16 cellular contexts compared by ENCODE assay signal in the genomic region with DNA sequence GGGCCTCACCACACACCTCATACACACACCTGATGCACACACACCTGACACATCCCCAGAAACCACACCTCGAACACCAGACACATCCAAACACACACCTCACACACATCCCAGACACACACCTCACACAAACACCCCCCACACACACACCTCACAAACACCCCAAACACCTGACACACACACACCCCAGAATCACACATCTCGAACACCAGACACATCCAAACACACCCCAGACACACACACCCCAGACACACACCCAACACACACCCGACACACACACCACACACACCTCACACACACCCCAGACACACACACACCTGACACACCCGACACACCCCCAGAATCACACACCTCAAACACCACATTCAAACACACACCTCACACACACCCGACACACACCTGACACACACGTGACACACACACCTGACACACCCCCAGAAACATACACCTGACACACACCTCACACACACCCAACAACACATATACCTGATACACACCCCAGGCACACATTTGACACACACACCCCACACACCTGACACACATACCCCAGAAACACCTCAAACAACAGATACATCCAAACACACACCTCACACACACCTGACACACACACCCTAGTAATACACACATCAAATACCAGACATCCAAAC. TPM values are rescaled to one million over a fixed set of nuclear protein-coding genes. Genes with fewer than 3 reads are reported as not detected.
A peak's percentile ranks its signal among the peaks of the same experiment; 100 is the strongest.
DNase-seq lines count a peak whose midpoint lies in the region; ATAC-seq and TF ChIP-seq lines count a peak whose summit lies in the region.
"Had no signal": no experiment of that assay in that cellular context is flagged by ENCODE, and none has a peak within 500 bp of the region (broad histone marks: within the 10 kb centered on the region; RNA-seq: fewer than 3 reads in every experiment).

No MANE protein-coding gene starts in this region.

- no peaks in the 10 kb centered on the region for H3K36me3 ChIP-seq in BLaER1
- no peaks in the 10 kb centered on the region for H3K36me3 ChIP-seq in CD8-positive, alpha-beta memory T cell (ENCODE audit: insufficient read depth, low read length)
- no peaks in the 10 kb centered on the region for H3K36me3 ChIP-seq in neuronal stem cell (replicated peaks in 1 of 2; ENCODE audit: control insufficient read depth in 2 of 2, insufficient read depth in 2 of 2, low read length in 2 of 2)
- no peaks in the 10 kb centered on the region for H3K36me3 ChIP-seq in spleen

- no peaks in the 10 kb centered on the region for H3K9me3 Mint-ChIP-seq in CD8-positive, alpha-beta memory T cell

- H2BK12ac ChIP-seq in neuronal stem cell (ENCODE audit: low read length): no peak overlapping the region

- H3K9ac ChIP-seq in BLaER1 (no peak overlapping the region), neuronal stem cell (ENCODE audit: low read depth, low read length, poor library complexity) (no peak overlapping the region)

- no peak overlapping the region for H2BK15ac ChIP-seq in neuronal stem cell (ENCODE audit: low read length)

- H3K14ac ChIP-seq in neuronal stem cell (ENCODE audit: low read length): no peak overlapping the region

- CTCF ChIA-PET in CD8-positive, alpha-beta memory T cell (lab: Charles Lee): interaction anchor here (0.6 to 1.9 kb wide), 3 partner anchors 13 to 19 kb away, joined by 3 to 5 read pairs (median 3); no protein-coding TSS in a partner anchor

- no peak overlapping the region for H2AFZ ChIP-seq in neuronal stem cell (ENCODE audit: low read length)

- no peak for ATAC-seq in GM21786 (IDR thresholded peaks at IDR 0.05; ENCODE audit: unreplicated experiment)
- ATAC-seq in HG03139 (IDR thresholded peaks at IDR 0.05; ENCODE audit: unreplicated experiment): no peak

- H3K9me3 ChIP-seq in BLaER1 (peaks cover 49% of the 10 kb centered on the region), neuronal stem cell (replicated peaks in 1 of 2; ENCODE audit: control insufficient read depth in 2 of 2, insufficient read depth in 1 of 2, low read depth in 1 of 2, low read length in 2 of 2) (peaks cover 11 to 25% of the 10 kb centered on the region in 2 donors), spleen (no peaks in the 10 kb centered on the region)
- no peaks in the 10 kb centered on the region for H3K9me3 ChIP-seq in CD8-positive, alpha-beta memory T cell (ENCODE audit: low read length)

- H2AK5ac ChIP-seq in neuronal stem cell (ENCODE audit: low read depth, low read length): no peak overlapping the region

- no peak overlapping the region for H4K8ac ChIP-seq in neuronal stem cell (ENCODE audit: low read depth, low read length)

- no peak overlapping the region for H3K4ac ChIP-seq in neuronal stem cell (ENCODE audit: low read length)

- peaks cover 3 to 6% of the 10 kb centered on the region in 2 donors for H3K27me3 Mint-ChIP-seq in CD8-positive, alpha-beta memory T cell

- H3K4me3 Mint-ChIP-seq in CD8-positive, alpha-beta memory T cell: no peak overlapping the region
- H3K4me3 Mint-ChIP-seq: H9 had no signal

- peaks cover 3 to 7% (median 4%) of the 10 kb centered on the region in 3 donors for H3K4me1 Mint-ChIP-seq in CD8-positive, alpha-beta memory T cell

- H3K79me1 ChIP-seq in neuronal stem cell (ENCODE audit: low read depth, low read length): peaks cover 6% of the 10 kb centered on the region

- no peak overlapping the region for H4K91ac ChIP-seq in neuronal stem cell (ENCODE audit: low read depth, low read length, poor library complexity)

- H3K27me3 ChIP-seq in BLaER1 (peaks cover 57% of the 10 kb centered on the region), neuronal stem cell (ENCODE audit: control insufficient read depth in 3 of 3, insufficient read depth in 3 of 3, low read depth in 1 of 3, low read length in 3 of 3) (peaks cover 16 to 56% (median 47%) of the 10 kb centered on the region in 3 experiments), spleen (replicated peaks in 1 of 7) (peaks cover 0 to 88% (median 47%) of the 10 kb centered on the region in 7 donors)
- no peaks in the 10 kb centered on the region for H3K27me3 ChIP-seq in CD8-positive, alpha-beta memory T cell (ENCODE audit: insufficient read depth, low read length, poor library complexity, severe bottlenecking)

- no peak overlapping the region for H3K27ac ChIP-seq in BLaER1
- no peak overlapping the region for H3K27ac ChIP-seq in CD8-positive, alpha-beta memory T cell (ENCODE audit: low read depth, low read length)
- peak overlapping the region; percentile 83 for H3K27ac ChIP-seq in cingulate gyrus (ENCODE audit: low read depth, low read length)
- H3K27ac ChIP-seq in neuronal stem cell (replicated peaks; ENCODE audit: low read length): no peak overlapping the region
- H3K27ac ChIP-seq in spleen: no peak overlapping the region
- H3K27ac ChIP-seq: SK-N-MC had no signal

- no peak overlapping the region for H3K23ac ChIP-seq in neuronal stem cell (ENCODE audit: low read depth, low read length, poor library complexity)

- no peak for TF ChIP-seq POLR2A in spleen (IDR thresholded peaks at IDR 0.05)

- POLR2A ChIA-PET in CD8-positive, alpha-beta memory T cell (lab: Charles Lee): interaction anchor here (1.1 to 2.8 kb wide), 3 partner anchors 41 to 59 kb away, joined by 3 to 23 read pairs (median 10); partner anchors contain the start of gene PAOX

- 100% methylated on average over 2 of the region's 6 CpGs; no CpG with 5 or more reads in 1 of the 2 donors for WGBS in neuronal stem cell (ENCODE audit: extremely low coverage in 2 of 2, insufficient read length in 2 of 2, insufficient replicate concordance in 1 of 2), 2 donors
- WGBS in spleen, 5 donors: 72 to 84% (median 74%) methylated on average over 6 of the region's 6 CpGs

- peak overlapping the region; percentile 49 for H3K4me2 ChIP-seq in BLaER1
- no peak overlapping the region for H3K4me2 ChIP-seq in neuronal stem cell (ENCODE audit: insufficient read depth, low read length, poor library complexity, severe bottlenecking)

- H3K18ac ChIP-seq in neuronal stem cell (ENCODE audit: low read length): no peak overlapping the region

- intact Hi-C loops in spleen (cut with DNase I; ENCODE audit: low total_unique reads): loop anchor here (10.0 kb wide), 1 partner anchor 188 kb away; the partner anchor contains the start of gene CYP2E1

- H3K27ac Mint-ChIP-seq in CD8-positive, alpha-beta memory T cell: no peak overlapping the region
- H3K27ac Mint-ChIP-seq: H9 had no signal

- H3K4me1 ChIP-seq in BLaER1 (peaks cover 23% of the 10 kb centered on the region), neuronal stem cell (ENCODE audit: control insufficient read depth in 2 of 2, insufficient read depth in 1 of 2, low read depth in 1 of 2, low read length in 2 of 2) (peaks cover 6 to 7% of the 10 kb centered on the region in 2 donors), spleen (peaks cover 15 to 31% (median 24%) of the 10 kb centered on the region in 6 donors)
- H3K4me1 ChIP-seq in CD8-positive, alpha-beta memory T cell (ENCODE audit: insufficient read depth, low read length): peaks cover 19% of the 10 kb centered on the region

- H3K36me3 Mint-ChIP-seq in CD8-positive, alpha-beta memory T cell: peaks cover 0 to 1% (median 1%) of the 10 kb centered on the region in 3 donors

- no peak for DNase-seq in CD8-positive, alpha-beta memory T cell
- DNase-seq in neuronal stem cell (ENCODE audit: low spot score) (no peak), spleen (no peak)
- DNase-seq: DMS79, NCI-H1105, NCI-H1694, NCI-H2081 treated with DMSO at 0.1 percent for 48 hours, NCI-H510A treated with DMSO at 0.1 percent for 48 hours, NCI-H774 had no signal

- H4K20me1 ChIP-seq in BLaER1: no peaks in the 10 kb centered on the region

- H2BK5ac ChIP-seq in neuronal stem cell (ENCODE audit: low read length): peak overlapping the region; percentile 62

- no peak overlapping the region for H2BK120ac ChIP-seq in neuronal stem cell (ENCODE audit: low read depth, low read length)

- H3K4me3 ChIP-seq in BLaER1 (no peak overlapping the region), neuronal stem cell (ENCODE audit: low read length in 2 of 2) (peak overlapping the region in 1 of 2 donors; percentile 53), spleen (peak overlapping the region in 4 of 8 donors; percentile 46 to 77 (median 48))
- peak overlapping the region; percentile 61 for H3K4me3 ChIP-seq in CD8-positive, alpha-beta memory T cell (ENCODE audit: low read length)
- H3K4me3 ChIP-seq: SK-N-MC had no signal

- no peak for TF ChIP-seq CTCF in spleen (IDR thresholded peaks at IDR 0.05 in 8 of 11, conservative IDR thresholded peaks at IDR 0.05 in 3 of 11)

RNA-seq across cellular contexts. Expression of gene CALY, which starts 0.5 kb away (rescaled TPM):
- 1 to 10 TPM in 1 of 2 experiments, under 1 TPM in 1; 0.92 to 1.3 TPM for total RNA-seq in CD8-positive, alpha-beta memory T cell
- polyA plus RNA-seq in CD8-positive, alpha-beta memory T cell: 0.83 TPM
- 9.4 TPM for polyA plus RNA-seq in neuronal stem cell (2013, experiment 1 of 2)
- polyA plus RNA-seq in neuronal stem cell (2013, experiment 2 of 2): 11.0 TPM
- 1 to 10 TPM in 3 of 7 donors, under 1 TPM in 3, not detected in 1; 0.30 to 3.4 (median 0.94) TPM for total RNA-seq in spleen
- polyA plus RNA-seq in spleen: under 1 TPM; 0.04 to 0.12 (median 0.10) TPM
- total RNA-seq: OCI-LY7 had no signal

RNA-seq across cellular contexts. Expression of gene PRAP1, which starts 10.0 kb away (rescaled TPM):
- total RNA-seq in CD8-positive, alpha-beta memory T cell: not detected
- not detected for polyA plus RNA-seq in CD8-positive, alpha-beta memory T cell
- polyA plus RNA-seq in neuronal stem cell (2013, experiment 1 of 2): 0.52 TPM
- polyA plus RNA-seq in neuronal stem cell (2013, experiment 2 of 2): 0.43 TPM
- not detected for total RNA-seq in spleen
- polyA plus RNA-seq in spleen: not detected
- total RNA-seq: OCI-LY7 had no signal

RNA-seq across cellular contexts. Expression of gene FUOM, which starts 20.6 kb away (rescaled TPM):
- 10 to 100 TPM; 34.6 to 39.8 TPM for total RNA-seq in CD8-positive, alpha-beta memory T cell
- polyA plus RNA-seq in CD8-positive, alpha-beta memory T cell: 22.9 TPM
- 16.2 TPM for polyA plus RNA-seq in neuronal stem cell (2013, experiment 1 of 2)
- polyA plus RNA-seq in neuronal stem cell (2013, experiment 2 of 2): 16.5 TPM
- 10 to 100 TPM; 25.3 to 36.5 (median 27.7) TPM for total RNA-seq in spleen
- polyA plus RNA-seq in spleen: 10 to 100 TPM; 43.8 to 79.6 (median 47.9) TPM

RNA-seq across cellular contexts. Expression of gene ZNF511, which starts 28.5 kb away (rescaled TPM):
- 10 to 100 TPM; 82.2 to 83.2 TPM for total RNA-seq in CD8-positive, alpha-beta memory T cell
- polyA plus RNA-seq in CD8-positive, alpha-beta memory T cell: 90.8 TPM
- 40.1 TPM for polyA plus RNA-seq in neuronal stem cell (2013, experiment 1 of 2)
- polyA plus RNA-seq in neuronal stem cell (2013, experiment 2 of 2): 35.5 TPM
- 10 to 100 TPM; 26.3 to 33.1 (median 29.2) TPM for total RNA-seq in spleen
- polyA plus RNA-seq in spleen: 10 to 100 TPM; 43.3 to 50.6 (median 44.7) TPM

RNA-seq across cellular contexts. Expression of gene TUBGCP2, which starts 28.5 kb away (rescaled TPM):
- 10 to 100 TPM; 67.9 to 68.1 TPM for total RNA-seq in CD8-positive, alpha-beta memory T cell
- 39.9 TPM for polyA plus RNA-seq in CD8-positive, alpha-beta memory T cell
- polyA plus RNA-seq in neuronal stem cell (2013, experiment 1 of 2): 33.5 TPM
- 35.6 TPM for polyA plus RNA-seq in neuronal stem cell (2013, experiment 2 of 2)
- 10 to 100 TPM; 40.2 to 61.2 (median 51.9) TPM for total RNA-seq in spleen
- polyA plus RNA-seq in spleen: 100 to 1,000 TPM in 2 of 3 donors, 10 to 100 TPM in 1; 85.2 to 201 (median 132) TPM
